In the genomic region with DNA sequence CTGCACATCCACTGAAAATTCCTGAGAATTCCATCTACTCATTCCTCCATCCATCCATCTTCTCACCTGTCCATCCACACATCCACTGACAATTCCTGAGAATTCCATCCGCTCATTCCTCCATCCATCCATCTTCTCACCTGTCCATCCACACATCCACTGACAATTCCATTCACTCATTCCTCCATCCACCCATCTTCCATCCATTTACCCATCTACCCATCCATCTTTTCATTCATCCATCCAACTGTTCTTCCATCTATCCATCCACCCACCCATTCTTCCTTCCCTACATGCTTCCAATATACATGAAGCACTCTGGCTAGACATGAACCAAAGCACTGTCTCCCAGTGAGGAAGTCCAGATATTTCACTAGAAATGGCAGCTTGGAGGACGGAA, we compare ENCODE assay signal across 2 cellular contexts.
TF ChIP-seq lines count a peak whose summit lies in the region.

No MANE protein-coding gene starts in this region.

TF ChIP-seq in HCT116, 20 proteins besides CTCF, POLR2A, EP300 and RAD21:
- TF ChIP-seq ZFX (IDR thresholded peaks at IDR 0.05) (no peak), JUND (IDR thresholded peaks at IDR 0.05) (no peak), CEBPB (IDR thresholded peaks at IDR 0.05; ENCODE audit: low read depth) (no peak)

TF ChIP-seq in H1, 55 proteins besides CTCF, POLR2A, EP300 and RAD21:
- no peak for TF ChIP-seq ASH2L (IDR thresholded peaks at IDR 0.05; ENCODE audit: low read length)
- no peak for TF ChIP-seq TEAD4 (IDR thresholded peaks at IDR 0.05; ENCODE audit: low read depth, low read length)
- TF ChIP-seq EGR1 (IDR thresholded peaks at IDR 0.05; ENCODE audit: borderline replicate concordance, low read depth, low read length), result no peak
- TF ChIP-seq RBBP5 (IDR thresholded peaks at IDR 0.05; ENCODE audit: borderline replicate concordance, low read depth, low read length), result no peak
- no peak for TF ChIP-seq MAX (IDR thresholded peaks at IDR 0.05)
- TF ChIP-seq SP2 (IDR thresholded peaks at IDR 0.05; ENCODE audit: low read length), result no peak
- TF ChIP-seq CTBP2 (IDR thresholded peaks at IDR 0.05; ENCODE audit: borderline replicate concordance, insufficient read depth, insufficient read length, low read length), result no peak
- no peak for TF ChIP-seq GTF2F1 (IDR thresholded peaks at IDR 0.05; ENCODE audit: borderline replicate concordance, low read depth, low read length)
- TF ChIP-seq BRCA1 (IDR thresholded peaks at IDR 0.05; ENCODE audit: low read depth, low read length), result no peak
- TF ChIP-seq, protein P1, sequence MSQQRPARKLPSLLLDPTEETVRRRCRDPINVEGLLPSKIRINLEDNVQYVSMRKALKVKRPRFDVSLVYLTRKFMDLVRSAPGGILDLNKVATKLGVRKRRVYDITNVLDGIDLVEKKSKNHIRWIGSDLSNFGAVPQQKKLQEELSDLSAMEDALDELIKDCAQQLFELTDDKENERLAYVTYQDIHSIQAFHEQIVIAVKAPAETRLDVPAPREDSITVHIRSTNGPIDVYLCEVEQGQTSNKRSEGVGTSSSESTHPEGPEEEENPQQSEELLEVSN (IDR thresholded peaks at IDR 0.05), result no peak
- no peak for TF ChIP-seq KDM1A (IDR thresholded peaks at IDR 0.05; ENCODE audit: borderline replicate concordance, low read length)
- no peak for TF ChIP-seq SIN3A (conservative IDR thresholded peaks at IDR 0.05 in 1 of 2, IDR thresholded peaks at IDR 0.05 in 1 of 2; ENCODE audit: low read depth in 1 of 2, low read length in 2 of 2)
- TF ChIP-seq KDM4A (IDR thresholded peaks at IDR 0.05; ENCODE audit: low read depth, low read length, severe bottlenecking), result no peak
- TF ChIP-seq SIX5 (IDR thresholded peaks at IDR 0.05; ENCODE audit: low read depth, low read length), result no peak
- no peak for TF ChIP-seq BCL11A (IDR thresholded peaks at IDR 0.05; ENCODE audit: low read depth in 2 of 2, low read length in 2 of 2)
- TF ChIP-seq TAF7 (optimal IDR thresholded peaks at IDR 0.05; ENCODE audit: borderline replicate concordance, low read depth, low read length), result no peak
- TF ChIP-seq CBX5 (IDR thresholded peaks at IDR 0.05; ENCODE audit: low read depth, low read length), result no peak
- no peak for TF ChIP-seq RXRA (IDR thresholded peaks at IDR 0.05; ENCODE audit: insufficient read depth, low read depth, low read length)
- no peak for TF ChIP-seq ATF3 (IDR thresholded peaks at IDR 0.05; ENCODE audit: insufficient read depth, low read depth, low read length)
- no peak for TF ChIP-seq FOSL1 (IDR thresholded peaks at IDR 0.05; ENCODE audit: insufficient read depth, low read depth, low read length)
